ENCODE assay signal across 8 cellular contexts in the genomic region with DNA sequence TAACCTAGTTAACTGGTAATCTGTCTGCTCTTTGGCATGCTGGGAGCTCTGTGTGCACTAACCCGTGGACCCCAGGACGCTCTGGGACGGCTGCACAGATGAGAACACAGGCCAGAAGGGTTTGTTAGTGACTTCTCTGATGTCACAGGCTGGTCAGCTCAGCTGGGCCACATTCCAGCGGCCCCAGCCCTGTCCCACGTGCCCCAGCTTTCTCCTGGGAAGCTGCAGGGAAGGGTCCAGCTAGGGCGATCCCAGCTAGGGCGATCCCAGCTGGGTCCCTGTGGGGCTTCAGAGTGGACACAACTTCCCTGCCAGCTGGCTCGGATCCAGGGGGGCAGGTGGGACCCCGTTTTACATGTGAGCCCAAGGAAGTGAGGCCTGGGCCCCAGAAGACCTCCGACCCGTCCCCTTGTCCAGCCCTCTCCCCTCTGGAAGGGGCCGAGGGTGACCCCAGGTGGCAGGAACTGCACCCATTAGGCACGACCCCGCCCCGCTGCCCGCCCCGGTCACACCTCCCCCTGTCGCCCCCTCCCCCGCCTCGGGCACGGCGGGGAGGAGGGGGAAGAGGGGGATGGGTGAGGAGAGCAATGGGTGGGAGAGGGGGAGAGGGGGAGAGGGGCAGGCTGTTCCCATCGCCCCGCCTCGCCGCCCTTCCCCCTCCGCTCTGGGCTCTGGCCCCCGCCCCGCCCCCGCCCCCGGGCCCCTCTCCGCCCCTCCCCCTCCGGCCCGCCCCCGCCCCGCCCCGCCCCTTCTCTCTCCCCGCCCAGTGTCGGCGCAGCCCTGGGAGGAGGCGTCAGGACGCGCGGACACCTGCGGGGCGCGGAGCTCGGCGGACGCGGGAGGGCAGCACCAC.
DNase-seq lines count a peak whose midpoint lies in the region; ATAC-seq and TF ChIP-seq lines count a peak whose summit lies in the region.

No MANE protein-coding gene starts in this region.

- no peak overlapping the region for H3K4me3 Mint-ChIP-seq in activated CD4-positive, alpha-beta T cell treated with anti-CD3 and anti-CD28 coated beads for 36 hours

- H3K36me3 ChIP-seq in PC-3 (ENCODE audit: low read depth, low read length) (no peaks in the 10 kb centered on the region), ectodermal cell (ENCODE audit: control insufficient read depth, insufficient read depth, low read length) (no peaks in the 10 kb centered on the region), mucosa of rectum (ENCODE audit: control insufficient read depth in 2 of 2, insufficient read depth in 2 of 2, low read length in 2 of 2) (no peaks in the 10 kb centered on the region), uterus (no peaks in the 10 kb centered on the region)

- peak; percentile 59 for DNase-seq in activated CD4-positive, alpha-beta T cell treated with anti-CD3 and anti-CD28 coated beads for 36 hours
- no peak for DNase-seq in activated CD4-positive, alpha-beta T cell treated with anti-CD3 and anti-CD28 coated beads for 48 hours
- peak; percentile 19 for DNase-seq in PC-3
- no peak for DNase-seq in uterus

- H3K27ac ChIP-seq in PC-3 (ENCODE audit: low read length) (no peak overlapping the region), ectodermal cell (ENCODE audit: insufficient read depth, low read depth, low read length, poor library complexity, severe bottlenecking) (peak overlapping the region; percentile 97), mucosa of rectum (ENCODE audit: low read depth in 2 of 2, low read length in 2 of 2) (peak overlapping the region; percentile 36 to 45), uterus (no peak overlapping the region)

- H3K27ac Mint-ChIP-seq in activated CD4-positive, alpha-beta T cell treated with anti-CD3 and anti-CD28 coated beads for 36 hours, result no peak overlapping the region

- intact Hi-C loops in activated CD4-positive, alpha-beta T cell treated with anti-CD3 and anti-CD28 coated beads for 36 hours (cut with DNase I, micrococcal nuclease), result no loop called here
- intact Hi-C loops in PC-3 (cut with micrococcal nuclease) (no loop called here), uterus (cut with DNase I; ENCODE audit: low total_unique reads) (no loop called here)

- H3K9me3 Mint-ChIP-seq in activated CD4-positive, alpha-beta T cell treated with anti-CD3 and anti-CD28 coated beads for 36 hours (ENCODE audit: low read depth), result no peaks in the 10 kb centered on the region

- no peaks in the 10 kb centered on the region for H3K4me1 ChIP-seq in PC-3 (ENCODE audit: insufficient read depth, low read length)
- H3K4me1 ChIP-seq in ectodermal cell (ENCODE audit: control insufficient read depth, insufficient read depth, low read length), result peaks cover 48% of the 10 kb centered on the region
- H3K4me1 ChIP-seq in mucosa of rectum (ENCODE audit: control insufficient read depth in 2 of 2, insufficient read depth in 2 of 2, low read length in 2 of 2), result peaks cover 19 to 25% of the 10 kb centered on the region in 2 donors
- H3K4me1 ChIP-seq in uterus, result peaks cover 0 to 19% of the 10 kb centered on the region in 2 donors

- H3K79me2 ChIP-seq in PC-3 (ENCODE audit: low read length), result no peaks in the 10 kb centered on the region

- no peak overlapping the region for H2AFZ ChIP-seq in PC-3 (ENCODE audit: low read length)

- POLR2A ChIA-PET in activated CD4-positive, alpha-beta T cell treated with anti-CD3 and anti-CD28 coated beads for 36 hours (lab: Charles Lee), result interaction anchor here (0.6 kb wide), 1 partner anchor 221 kb away, joined by 4 read pairs; no protein-coding TSS in a partner anchor
- POLR2A ChIA-PET in PC-3 (lab: Charles Lee; ENCODE audit: unreplicated experiment), result no interaction called here

- H3K9me3 ChIP-seq in PC-3 (ENCODE audit: low read length) (no peaks in the 10 kb centered on the region), ectodermal cell (ENCODE audit: control insufficient read depth, low read length) (no peaks in the 10 kb centered on the region), mucosa of rectum (ENCODE audit: control insufficient read depth in 2 of 2, low read length in 2 of 2) (no peaks in the 10 kb centered on the region), uterus (no peaks in the 10 kb centered on the region)

- H3K4me1 Mint-ChIP-seq in activated CD4-positive, alpha-beta T cell treated with anti-CD3 and anti-CD28 coated beads for 36 hours, result no peaks in the 10 kb centered on the region

- peaks cover 6% of the 10 kb centered on the region for H3K27me3 Mint-ChIP-seq in activated CD4-positive, alpha-beta T cell treated with anti-CD3 and anti-CD28 coated beads for 36 hours

- no peaks in the 10 kb centered on the region for H3K9me2 ChIP-seq in PC-3 (replicated peaks; ENCODE audit: low read length)

- H3K27me3 ChIP-seq in PC-3 (ENCODE audit: low read length), result peaks cover 6% of the 10 kb centered on the region; the same call in 1 of the 2 replicates
- H3K27me3 ChIP-seq in ectodermal cell (ENCODE audit: control insufficient read depth, insufficient read depth, low read length, poor library complexity, severe bottlenecking), result peaks cover 4% of the 10 kb centered on the region
- H3K27me3 ChIP-seq in mucosa of rectum (ENCODE audit: control insufficient read depth in 2 of 2, insufficient read depth in 2 of 2, low read length in 2 of 2), result peaks cover 2 to 15% of the 10 kb centered on the region in 2 donors
- H3K27me3 ChIP-seq in uterus, result peaks cover 9 to 10% of the 10 kb centered on the region in 2 donors

- H3K4me2 ChIP-seq in PC-3 (ENCODE audit: low read length), result peak overlapping the region; percentile 49; the same call in 1 of the 2 replicates

- 2% methylated on average over 24 to 32 of the region's 51 CpGs for WGBS in ectodermal cell, 2 experiments

- no peak for TF ChIP-seq POLR2A in uterus (IDR thresholded peaks at IDR 0.05)

- H3K9ac ChIP-seq in PC-3 (ENCODE audit: low read length) (no peak overlapping the region), mucosa of rectum (ENCODE audit: low read depth in 1 of 2, low read length in 2 of 2) (peak overlapping the region in 1 of 2 donors; percentile 2)

- no peaks in the 10 kb centered on the region for H4K20me1 ChIP-seq in PC-3 (ENCODE audit: low read length)

- peak; percentile 78 for ATAC-seq in activated CD4-positive, alpha-beta T cell treated with anti-CD3 and anti-CD28 coated beads for 36 hours
- peak; percentile 54 for ATAC-seq in HG03135 (IDR thresholded peaks at IDR 0.05; ENCODE audit: unreplicated experiment)
- peak; percentile 75 for ATAC-seq in PC-3
- ATAC-seq in HG03025 (IDR thresholded peaks at IDR 0.05; ENCODE audit: low FRiP score, unreplicated experiment), result no peak

- no TSS peak for BruUV-seq in PC-3 (replicated peaks; lab: Mats Ljungman, UMichigan)

- TF ChIP-seq CTCF in PC-3 (conservative IDR thresholded peaks at IDR 0.05; ENCODE audit: low read depth, low read length) (no peak), uterus (IDR thresholded peaks at IDR 0.05) (no peak)

- H3K36me3 Mint-ChIP-seq in activated CD4-positive, alpha-beta T cell treated with anti-CD3 and anti-CD28 coated beads for 36 hours (ENCODE audit: low read depth), result no peaks in the 10 kb centered on the region

- no peaks in the 10 kb centered on the region for H3F3A ChIP-seq in PC-3 (ENCODE audit: low read length, unreplicated experiment)

- H3K4me3 ChIP-seq in PC-3 (ENCODE audit: low read length), result peak overlapping the region; percentile 37; the same call in 1 of the 2 replicates
- H3K4me3 ChIP-seq in ectodermal cell (ENCODE audit: insufficient read depth, low read depth, low read length), result peak overlapping the region; percentile 87
- peak overlapping the region in 1 of 2 donors; percentile 33 for H3K4me3 ChIP-seq in mucosa of rectum (ENCODE audit: low read length in 2 of 2)
- H3K4me3 ChIP-seq in uterus, result peak overlapping the region in 1 of 2 donors; percentile 34

- CTCF ChIA-PET in activated CD4-positive, alpha-beta T cell treated with anti-CD3 and anti-CD28 coated beads for 36 hours (lab: Charles Lee), result interaction anchor here (0.6 kb wide), 1 partner anchor 99 kb away, joined by 3 read pairs; no protein-coding TSS in a partner anchor
- CTCF ChIA-PET in PC-3 (lab: Charles Lee), result no interaction called here

Comparison
In these comparisons a context has a peak if more than half of its experiments do, and no peak if none do; other contexts are left out.
1. DNase-seq: peak in activated CD4-positive, alpha-beta T cell treated with anti-CD3 and anti-CD28 coated beads for 36 hours (single experiment) and PC-3 (single experiment); none in activated CD4-positive, alpha-beta T cell treated with anti-CD3 and anti-CD28 coated beads for 48 hours (single experiment) and uterus (0 of 2).
2. H3K27ac ChIP-seq: peak in ectodermal cell (single experiment) and mucosa of rectum (2 of 2); none in PC-3 (single experiment) and uterus (0 of 2).